Comparison of ENCODE assay signal across 1 cellular context in the genomic region with DNA sequence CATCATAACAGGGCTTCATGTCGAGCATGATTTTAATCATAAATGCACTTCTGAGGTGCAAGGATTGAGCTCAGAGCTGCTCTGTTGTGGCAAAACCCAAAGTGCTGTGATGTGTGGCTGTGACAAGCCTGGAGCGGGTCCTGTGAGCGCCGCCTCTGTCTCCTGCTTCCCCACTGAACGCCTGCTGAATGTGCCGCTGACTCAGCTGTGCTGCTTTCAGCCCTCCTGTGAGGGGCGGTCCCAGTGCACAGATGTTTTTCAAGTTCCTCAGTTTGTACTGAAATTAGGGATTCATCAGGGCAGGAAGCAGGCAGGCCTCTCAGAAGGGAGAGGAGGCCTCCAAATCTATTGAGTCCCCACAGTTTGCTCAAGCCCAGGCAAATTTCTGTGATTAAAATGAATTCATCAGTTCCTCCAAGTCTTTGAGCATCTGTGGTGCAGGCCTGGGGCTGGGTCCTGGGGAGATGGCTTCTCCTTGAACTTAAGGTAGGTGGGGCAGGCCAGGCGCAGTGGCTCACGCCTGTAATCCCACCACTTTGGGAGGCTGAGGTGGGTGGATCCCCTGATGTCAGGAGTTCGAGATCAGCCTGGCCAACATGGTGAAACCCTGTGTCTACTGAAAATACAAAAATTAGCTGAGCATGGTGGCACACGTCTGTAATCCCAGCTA.
TF ChIP-seq lines count a peak whose summit lies in the region.

No MANE protein-coding gene starts in this region.

TF ChIP-seq in WTC11, 78 proteins besides CTCF, POLR2A, EP300 and RAD21 (continued from another document):
- TF ChIP-seq, protein P1, sequence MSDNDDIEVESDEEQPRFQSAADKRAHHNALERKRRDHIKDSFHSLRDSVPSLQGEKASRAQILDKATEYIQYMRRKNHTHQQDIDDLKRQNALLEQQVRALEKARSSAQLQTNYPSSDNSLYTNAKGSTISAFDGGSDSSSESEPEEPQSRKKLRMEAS (CRISPR knock-in tag; IDR thresholded peaks at IDR 0.05), result no peak
- TF ChIP-seq, protein P2, sequence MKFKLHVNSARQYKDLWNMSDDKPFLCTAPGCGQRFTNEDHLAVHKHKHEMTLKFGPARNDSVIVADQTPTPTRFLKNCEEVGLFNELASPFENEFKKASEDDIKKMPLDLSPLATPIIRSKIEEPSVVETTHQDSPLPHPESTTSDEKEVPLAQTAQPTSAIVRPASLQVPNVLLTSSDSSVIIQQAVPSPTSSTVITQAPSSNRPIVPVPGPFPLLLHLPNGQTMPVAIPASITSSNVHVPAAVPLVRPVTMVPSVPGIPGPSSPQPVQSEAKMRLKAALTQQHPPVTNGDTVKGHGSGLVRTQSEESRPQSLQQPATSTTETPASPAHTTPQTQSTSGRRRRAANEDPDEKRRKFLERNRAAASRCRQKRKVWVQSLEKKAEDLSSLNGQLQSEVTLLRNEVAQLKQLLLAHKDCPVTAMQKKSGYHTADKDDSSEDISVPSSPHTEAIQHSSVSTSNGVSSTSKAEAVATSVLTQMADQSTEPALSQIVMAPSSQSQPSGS (CRISPR knock-in tag; IDR thresholded peaks at IDR 0.05; ENCODE audit: borderline replicate concordance, low read depth), result no peak
- no peak for TF ChIP-seq FOXJ3 (CRISPR knock-in tag; IDR thresholded peaks at IDR 0.05; ENCODE audit: borderline replicate concordance)
- TF ChIP-seq, protein P3, sequence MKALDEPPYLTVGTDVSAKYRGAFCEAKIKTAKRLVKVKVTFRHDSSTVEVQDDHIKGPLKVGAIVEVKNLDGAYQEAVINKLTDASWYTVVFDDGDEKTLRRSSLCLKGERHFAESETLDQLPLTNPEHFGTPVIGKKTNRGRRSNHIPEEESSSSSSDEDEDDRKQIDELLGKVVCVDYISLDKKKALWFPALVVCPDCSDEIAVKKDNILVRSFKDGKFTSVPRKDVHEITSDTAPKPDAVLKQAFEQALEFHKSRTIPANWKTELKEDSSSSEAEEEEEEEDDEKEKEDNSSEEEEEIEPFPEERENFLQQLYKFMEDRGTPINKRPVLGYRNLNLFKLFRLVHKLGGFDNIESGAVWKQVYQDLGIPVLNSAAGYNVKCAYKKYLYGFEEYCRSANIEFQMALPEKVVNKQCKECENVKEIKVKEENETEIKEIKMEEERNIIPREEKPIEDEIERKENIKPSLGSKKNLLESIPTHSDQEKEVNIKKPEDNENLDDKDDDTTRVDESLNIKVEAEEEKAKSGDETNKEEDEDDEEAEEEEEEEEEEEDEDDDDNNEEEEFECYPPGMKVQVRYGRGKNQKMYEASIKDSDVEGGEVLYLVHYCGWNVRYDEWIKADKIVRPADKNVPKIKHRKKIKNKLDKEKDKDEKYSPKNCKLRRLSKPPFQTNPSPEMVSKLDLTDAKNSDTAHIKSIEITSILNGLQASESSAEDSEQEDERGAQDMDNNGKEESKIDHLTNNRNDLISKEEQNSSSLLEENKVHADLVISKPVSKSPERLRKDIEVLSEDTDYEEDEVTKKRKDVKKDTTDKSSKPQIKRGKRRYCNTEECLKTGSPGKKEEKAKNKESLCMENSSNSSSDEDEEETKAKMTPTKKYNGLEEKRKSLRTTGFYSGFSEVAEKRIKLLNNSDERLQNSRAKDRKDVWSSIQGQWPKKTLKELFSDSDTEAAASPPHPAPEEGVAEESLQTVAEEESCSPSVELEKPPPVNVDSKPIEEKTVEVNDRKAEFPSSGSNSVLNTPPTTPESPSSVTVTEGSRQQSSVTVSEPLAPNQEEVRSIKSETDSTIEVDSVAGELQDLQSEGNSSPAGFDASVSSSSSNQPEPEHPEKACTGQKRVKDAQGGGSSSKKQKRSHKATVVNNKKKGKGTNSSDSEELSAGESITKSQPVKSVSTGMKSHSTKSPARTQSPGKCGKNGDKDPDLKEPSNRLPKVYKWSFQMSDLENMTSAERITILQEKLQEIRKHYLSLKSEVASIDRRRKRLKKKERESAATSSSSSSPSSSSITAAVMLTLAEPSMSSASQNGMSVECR (CRISPR knock-in tag; IDR thresholded peaks at IDR 0.05; ENCODE audit: borderline replicate concordance), result no peak
TF ChIP-seq in WTC11: peak in this region for 0.
